Comparison of ENCODE assay signal across 21 cellular contexts in genomic region chr5:140764177-140765020, GRCh38. TPM values are rescaled to one million over a fixed set of nuclear protein-coding genes. Genes with fewer than 3 reads are reported as not detected.
DNase-seq lines count a peak whose midpoint lies in the region; ATAC-seq, FAIRE-seq and TF ChIP-seq lines count a peak whose summit lies in the region.
"Had no signal": no experiment of that assay in that cellular context is flagged by ENCODE, and none has a peak within 500 bp of the region (broad histone marks: within the 10 kb centered on the region; RNA-seq: fewer than 3 reads in every experiment).

No MANE protein-coding gene starts in this region.

- no peaks in the 10 kb centered on the region for H4K20me1 ChIP-seq in endothelial cell of umbilical vein (replicated peaks; ENCODE audit: control insufficient read depth, extremely low read depth, insufficient read depth, low read length)
- H4K20me1 ChIP-seq: BLaER1 treated with 17β-estradiol and CSF1 and Interleukin-3, amounts not matched to agents 10 nM and 100 nM had no signal

- no peaks in the 10 kb centered on the region for H3K36me3 ChIP-seq in HEK293 (ENCODE audit: control insufficient read depth in 2 of 2, insufficient read depth in 1 of 2, low read length in 2 of 2)
- no peaks in the 10 kb centered on the region for H3K36me3 ChIP-seq in adipocyte (ENCODE audit: control insufficient read depth, insufficient read depth, low read length, severe bottlenecking)
- no peaks in the 10 kb centered on the region for H3K36me3 ChIP-seq in endothelial cell of umbilical vein (ENCODE audit: control insufficient read depth in 2 of 2, extremely low read depth in 1 of 2, insufficient read depth in 2 of 2, low read length in 2 of 2)
- H3K36me3 ChIP-seq: BLaER1 treated with 17β-estradiol and CSF1 and Interleukin-3, amounts not matched to agents 10 nM and 100 nM; SJSA1 had no signal

- H3K4me1 Mint-ChIP-seq in activated T-cell treated with anti-CD3 and anti-CD28 coated beads, Interleukin-2, amount 50 U/mL, for 72 hours (ENCODE audit: low read depth): no peaks in the 10 kb centered on the region
- H3K4me1 Mint-ChIP-seq: H9 had no signal

- H3K79me2 ChIP-seq in endothelial cell of umbilical vein (ENCODE audit: control insufficient read depth, insufficient read depth, low read length): no peaks in the 10 kb centered on the region

- TF ChIP-seq CTCF in HEK293 (tag by site-specific recombination; IDR thresholded peaks at IDR 0.05): no peak
- TF ChIP-seq CTCF in endothelial cell of umbilical vein (IDR thresholded peaks at IDR 0.05; ENCODE audit: extremely low read depth in 1 of 2, insufficient read depth in 1 of 2, low read depth in 1 of 2, low read length in 2 of 2): no peak

- no peak overlapping the region for H3K4me3 Mint-ChIP-seq in activated T-cell treated with anti-CD3 and anti-CD28 coated beads, Interleukin-2, amount 50 U/mL, for 72 hours
- H3K4me3 Mint-ChIP-seq: H9 had no signal

- no peak overlapping the region for H2AFZ ChIP-seq in endothelial cell of umbilical vein (ENCODE audit: low read depth, low read length)

- no peaks in the 10 kb centered on the region for H3K9me3 ChIP-seq in HEK293 (ENCODE audit: control insufficient read depth, insufficient read depth, low read depth, low read length)
- peaks cover 84% of the 10 kb centered on the region for H3K9me3 ChIP-seq in adipocyte (ENCODE audit: control insufficient read depth, low read length)
- peaks cover 2% of the 10 kb centered on the region for H3K9me3 ChIP-seq in endothelial cell of umbilical vein (replicated peaks; ENCODE audit: control insufficient read depth, insufficient read depth, low read length)

- H3K27me3 ChIP-seq in adipocyte (replicated peaks; ENCODE audit: control insufficient read depth, insufficient read depth, low read length): no peaks in the 10 kb centered on the region
- H3K27me3 ChIP-seq in endothelial cell of umbilical vein (ENCODE audit: control insufficient read depth in 2 of 2, insufficient read depth in 2 of 2, low read length in 2 of 2): no peaks in the 10 kb centered on the region
- H3K27me3 ChIP-seq: BLaER1 treated with 17β-estradiol and CSF1 and Interleukin-3, amounts not matched to agents 10 nM and 100 nM; SJSA1 had no signal

- no peak for DNase-seq in adipocyte (ENCODE audit: low read depth)
- DNase-seq in endothelial cell of umbilical vein (ENCODE audit: low read depth, low spot score): peak; percentile 4
- DNase-seq in left colon: no peak
- DNase-seq in NCI-H2171 treated with DMSO at 0.1 percent for 48 hours (lab: John Stamatoyannopoulos, UW): no peak
- DNase-seq in germinal center (ENCODE audit: low spot score): no peak
- DNase-seq in activated T-cell treated with anti-CD3 and anti-CD28 coated beads, Interleukin-2, amount 50 U/mL, for 72 hours: no peak
- DNase-seq: 8988T, H9, MV-4-11, NCI-H1417 treated with DMSO at 0.1 percent for 48 hours, NCI-H2029, NCI-H2171, NCI-H446 treated with DMSO at 0.1 percent for 48 hours, NCI-H774, PC-3, SW 1271 had no signal

- no peak overlapping the region for H3K27ac Mint-ChIP-seq in activated T-cell treated with anti-CD3 and anti-CD28 coated beads, Interleukin-2, amount 50 U/mL, for 72 hours
- H3K27ac Mint-ChIP-seq: H9 had no signal

- intact Hi-C loops in endothelial cell of umbilical vein (cut with micrococcal nuclease) (no loop called here), left colon (cut with DNase I, micrococcal nuclease) (no loop called here)

- H3K4me2 ChIP-seq in endothelial cell of umbilical vein (ENCODE audit: insufficient read depth, low read length): no peak overlapping the region
- H3K4me2 ChIP-seq: BLaER1 treated with 17β-estradiol and CSF1 and Interleukin-3, amounts not matched to agents 10 nM and 100 nM had no signal

- no TSS peak for BruUV-seq in endothelial cell of umbilical vein (replicated peaks; lab: Mats Ljungman, UMichigan)

- no peak overlapping the region for H3K4me3 ChIP-seq in HEK293 (ENCODE audit: low read depth, low read length)
- H3K4me3 ChIP-seq in adipocyte (ENCODE audit: low read length): peak overlapping the region; percentile 15
- no peak overlapping the region for H3K4me3 ChIP-seq in endothelial cell of umbilical vein (replicated peaks in 1 of 3; ENCODE audit: insufficient read depth in 1 of 3, low read depth in 1 of 3, low read length in 3 of 3)
- H3K4me3 ChIP-seq: SJSA1 had no signal

- POLR2A ChIA-PET in HEK293 (lab: Yijun Ruan, JAX) (no interaction called here), endothelial cell of umbilical vein (lab: Charles Lee) (no interaction called here)

- dilution Hi-C loops in endothelial cell of umbilical vein (cut with MboI; ENCODE audit: extremely low pct_ligation_motif_present, low sequenced_read_pairs): no loop called here

- H3K36me3 Mint-ChIP-seq in activated T-cell treated with anti-CD3 and anti-CD28 coated beads, Interleukin-2, amount 50 U/mL, for 72 hours (ENCODE audit: insufficient read depth in 2 of 2): peaks cover 18 to 44% of the 10 kb centered on the region in 2 donors

- peaks cover 18 to 24% of the 10 kb centered on the region in 2 donors for H3K9me3 Mint-ChIP-seq in activated T-cell treated with anti-CD3 and anti-CD28 coated beads, Interleukin-2, amount 50 U/mL, for 72 hours

- no peaks in the 10 kb centered on the region for H3K27me3 Mint-ChIP-seq in activated T-cell treated with anti-CD3 and anti-CD28 coated beads, Interleukin-2, amount 50 U/mL, for 72 hours (ENCODE audit: low read depth)

- H3K4me1 ChIP-seq in HEK293 (ENCODE audit: control insufficient read depth, insufficient read depth, low read length): no peaks in the 10 kb centered on the region
- no peaks in the 10 kb centered on the region for H3K4me1 ChIP-seq in adipocyte (ENCODE audit: control insufficient read depth, insufficient read depth, low read length)
- no peaks in the 10 kb centered on the region for H3K4me1 ChIP-seq in endothelial cell of umbilical vein (ENCODE audit: control insufficient read depth, extremely low read depth, insufficient read depth, low read length)
- H3K4me1 ChIP-seq: BLaER1 treated with 17β-estradiol and CSF1 and Interleukin-3, amounts not matched to agents 10 nM and 100 nM; SJSA1 had no signal

- CTCF ChIA-PET in HEK293 (lab: Yijun Ruan, JAX): interaction anchor here (1.2 kb wide), 1 partner anchor 57 kb away, joined by 4 read pairs; the partner anchor contains the start of gene PCDHA5
- CTCF ChIA-PET in endothelial cell of umbilical vein (lab: Charles Lee): no interaction called here

- no peak for TF ChIP-seq POLR2A in endothelial cell of umbilical vein (IDR thresholded peaks at IDR 0.05; ENCODE audit: low read depth, low read length)

- H3K27ac ChIP-seq in HEK293 (ENCODE audit: extremely low read depth, low read depth, low read length) (no peak overlapping the region), endothelial cell of umbilical vein (ENCODE audit: insufficient read depth, low read depth, low read length) (no peak overlapping the region)
- H3K27ac ChIP-seq: BLaER1 treated with 17β-estradiol and CSF1 and Interleukin-3, amounts not matched to agents 10 nM and 100 nM; HL-60; SJSA1 had no signal

- ATAC-seq in left colon: no peak
- no peak for ATAC-seq in activated T-cell treated with anti-CD3 and anti-CD28 coated beads, Interleukin-2, amount 50 U/mL, for 72 hours (replicated peaks in 1 of 2)
- ATAC-seq: PC-3 had no signal

- H3K9ac ChIP-seq in adipocyte (ENCODE audit: low read length) (no peak overlapping the region), endothelial cell of umbilical vein (replicated peaks; ENCODE audit: extremely low read depth, insufficient read depth, low read length) (no peak overlapping the region)
- H3K9ac ChIP-seq: BLaER1 treated with 17β-estradiol and CSF1 and Interleukin-3, amounts not matched to agents 10 nM and 100 nM had no signal

- FAIRE-seq in A204.1 (lab: Jason Lieb, UNC): peak; percentile 21
- no peak for FAIRE-seq in endothelial cell of umbilical vein (lab: Jason Lieb, UNC)

- H3K9me1 ChIP-seq in endothelial cell of umbilical vein (replicated peaks; ENCODE audit: control insufficient read depth, extremely low read depth, insufficient read depth, low read length): no peaks in the 10 kb centered on the region

RNA-seq across cellular contexts. Expression of gene PCDHA1, which starts 21.5 kb away (rescaled TPM):
- total RNA-seq in endothelial cell of umbilical vein (not detected in 2 replicates), left colon (not detected)
- polyA plus RNA-seq in endothelial cell of umbilical vein: 0.03 and 0.04 TPM in 2 replicates
- polyA plus RNA-seq in endothelial cell of umbilical vein (2011; cell fraction: cytosol; rRNA removed): 0.03 TPM in 1 of 2 replicates, not detected in the other
- not detected in 2 replicates for polyA plus RNA-seq in endothelial cell of umbilical vein (2011; cell fraction: nucleus; rRNA removed)
- not detected in 2 replicates for polyA plus RNA-seq in endothelial cell of umbilical vein (2012)
- polyA minus RNA-seq in endothelial cell of umbilical vein: not detected in 2 replicates
- not detected for polyA minus RNA-seq in endothelial cell of umbilical vein (2011; cell fraction: cytosol; rRNA and poly(A)+ RNA removed)
- polyA minus RNA-seq in endothelial cell of umbilical vein (2011; cell fraction: nucleus; rRNA and poly(A)+ RNA removed): not detected in 2 replicates
- total RNA-seq in activated T-cell treated with anti-CD3 and anti-CD28 coated beads, Interleukin-2, amount 50 U/mL, for 72 hours: not detected
- total RNA-seq: PC-3, SJSA1 had no signal

RNA-seq across cellular contexts. Expression of gene PCDHA2, which starts 30.3 kb away (rescaled TPM):
- total RNA-seq in endothelial cell of umbilical vein (not detected in 2 replicates), left colon (not detected)
- polyA plus RNA-seq in endothelial cell of umbilical vein: 0.02 TPM in 1 of 2 replicates, not detected in the other
- polyA plus RNA-seq in endothelial cell of umbilical vein (2011; cell fraction: cytosol; rRNA removed): 0.01 TPM in 2 replicates
- not detected in 2 replicates for polyA plus RNA-seq in endothelial cell of umbilical vein (2011; cell fraction: nucleus; rRNA removed)
- 0.07 TPM in 1 of 2 replicates, not detected in the other for polyA plus RNA-seq in endothelial cell of umbilical vein (2012)
- polyA minus RNA-seq in endothelial cell of umbilical vein: 0.05 and 0.23 TPM in 2 replicates
- polyA minus RNA-seq in endothelial cell of umbilical vein (2011; cell fraction: cytosol; rRNA and poly(A)+ RNA removed): not detected
- 0.24 and 0.29 TPM in 2 replicates for polyA minus RNA-seq in endothelial cell of umbilical vein (2011; cell fraction: nucleus; rRNA and poly(A)+ RNA removed)
- total RNA-seq in activated T-cell treated with anti-CD3 and anti-CD28 coated beads, Interleukin-2, amount 50 U/mL, for 72 hours: not detected
- total RNA-seq: PC-3, SJSA1 had no signal

RNA-seq across cellular contexts. Expression of gene PCDHA3, which starts 36.5 kb away (rescaled TPM):
- total RNA-seq in endothelial cell of umbilical vein: 0.09 TPM in 1 of 2 replicates, not detected in the other
- polyA plus RNA-seq in endothelial cell of umbilical vein: 0.07 and 0.08 TPM in 2 replicates
- 0.03 and 0.07 TPM in 2 replicates for polyA plus RNA-seq in endothelial cell of umbilical vein (2011; cell fraction: cytosol; rRNA removed)
- 0.08 and 0.11 TPM in 2 replicates for polyA plus RNA-seq in endothelial cell of umbilical vein (2011; cell fraction: nucleus; rRNA removed)
- 0.04 and 0.12 TPM in 2 replicates for polyA plus RNA-seq in endothelial cell of umbilical vein (2012)
- 0.07 and 0.08 TPM in 2 replicates for polyA minus RNA-seq in endothelial cell of umbilical vein
- not detected for polyA minus RNA-seq in endothelial cell of umbilical vein (2011; cell fraction: cytosol; rRNA and poly(A)+ RNA removed)
- polyA minus RNA-seq in endothelial cell of umbilical vein (2011; cell fraction: nucleus; rRNA and poly(A)+ RNA removed): 0.14 and 0.24 TPM in 2 replicates
- under 1 TPM; 0.06 to 0.28 TPM for total RNA-seq in left colon
- not detected for total RNA-seq in activated T-cell treated with anti-CD3 and anti-CD28 coated beads, Interleukin-2, amount 50 U/mL, for 72 hours
- total RNA-seq: H9, PC-3 had no signal

RNA-seq across cellular contexts. Expression of gene PCDHA4, which starts 42.5 kb away (rescaled TPM):
- total RNA-seq in endothelial cell of umbilical vein (0.04 and 0.14 TPM in 2 replicates), left colon (1 to 10 TPM in 1 of 2 donors, under 1 TPM in 1; 0.39 to 1.1 TPM)
- polyA plus RNA-seq in endothelial cell of umbilical vein: 0.14 and 0.26 TPM in 2 replicates
- polyA plus RNA-seq in endothelial cell of umbilical vein (2011; cell fraction: cytosol; rRNA removed): 0.05 and 0.07 TPM in 2 replicates
- 0.07 TPM in 2 replicates for polyA plus RNA-seq in endothelial cell of umbilical vein (2011; cell fraction: nucleus; rRNA removed)
- 0.13 and 0.16 TPM in 2 replicates for polyA plus RNA-seq in endothelial cell of umbilical vein (2012)
- 0.22 and 0.28 TPM in 2 replicates for polyA minus RNA-seq in endothelial cell of umbilical vein
- polyA minus RNA-seq in endothelial cell of umbilical vein (2011; cell fraction: cytosol; rRNA and poly(A)+ RNA removed): not detected
- polyA minus RNA-seq in endothelial cell of umbilical vein (2011; cell fraction: nucleus; rRNA and poly(A)+ RNA removed): 0.38 and 0.77 TPM in 2 replicates
- not detected for total RNA-seq in activated T-cell treated with anti-CD3 and anti-CD28 coated beads, Interleukin-2, amount 50 U/mL, for 72 hours

RNA-seq across cellular contexts. Expression of gene PCDHA5, which starts 57.0 kb away (rescaled TPM):
- total RNA-seq in endothelial cell of umbilical vein: not detected in 2 replicates
- not detected in 2 replicates for polyA plus RNA-seq in endothelial cell of umbilical vein
- not detected in 2 replicates for polyA plus RNA-seq in endothelial cell of umbilical vein (2011; cell fraction: cytosol; rRNA removed)
- polyA plus RNA-seq in endothelial cell of umbilical vein (2011; cell fraction: nucleus; rRNA removed): 0.03 and 0.04 TPM in 2 replicates
- 0.14 TPM in 1 of 2 replicates, not detected in the other for polyA plus RNA-seq in endothelial cell of umbilical vein (2012)
- polyA minus RNA-seq in endothelial cell of umbilical vein: 0.05 TPM in 1 of 2 replicates, not detected in the other
- polyA minus RNA-seq in endothelial cell of umbilical vein (2011; cell fraction: cytosol; rRNA and poly(A)+ RNA removed): not detected
- polyA minus RNA-seq in endothelial cell of umbilical vein (2011; cell fraction: nucleus; rRNA and poly(A)+ RNA removed): 0.10 and 0.29 TPM in 2 replicates
- under 1 TPM; 0.06 to 0.09 TPM for total RNA-seq in left colon
- total RNA-seq in activated T-cell treated with anti-CD3 and anti-CD28 coated beads, Interleukin-2, amount 50 U/mL, for 72 hours: not detected
- total RNA-seq: SJSA1 had no signal
